In the genomic region with DNA sequence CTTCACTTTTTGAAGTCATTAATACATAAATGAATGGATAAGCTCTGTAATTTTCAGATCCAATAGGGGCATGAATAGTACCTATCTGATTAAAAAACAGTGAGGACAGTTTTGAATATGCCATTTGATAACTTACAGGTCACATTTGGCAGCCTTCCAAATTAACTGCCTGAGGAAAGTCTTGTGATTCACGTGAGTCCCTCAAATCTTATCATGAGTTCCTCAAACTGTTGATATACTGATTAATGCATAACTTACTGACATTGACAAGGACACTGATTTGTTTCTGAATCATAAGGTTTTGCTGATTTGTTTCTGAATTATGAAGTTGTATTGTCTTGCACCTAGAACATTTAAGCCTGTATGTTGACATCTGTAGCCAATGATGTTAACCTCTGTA, we compare ENCODE assay signal across 29 cellular contexts. TPM values are rescaled to one million over a fixed set of nuclear protein-coding genes. Genes with fewer than 3 reads are reported as not detected.
DNase-seq lines count a peak whose midpoint lies in the region; ATAC-seq and TF ChIP-seq lines count a peak whose summit lies in the region.
"Had no signal": no experiment of that assay in that cellular context is flagged by ENCODE, and none has a peak within 500 bp of the region (broad histone marks: within the 10 kb centered on the region; RNA-seq: fewer than 3 reads in every experiment).

No MANE protein-coding gene starts in this region.

- peaks cover 3% of the 10 kb centered on the region for H3K9me3 Mint-ChIP-seq in Calu3 (ENCODE audit: low read depth, unreplicated experiment)
- H3K9me3 Mint-ChIP-seq: activated naive CD8-positive, alpha-beta T cell treated with anti-CD3 and anti-CD28 coated beads, Interleukin-2, amount 50 U/mL, for 24 hours; activated T-cell treated with anti-CD3 and anti-CD28 coated beads, Interleukin-2, amount 50 U/mL, for 72 hours; CD8-positive, alpha-beta memory T cell had no signal

- no peaks in the 10 kb centered on the region for H3K27me3 ChIP-seq in heart left ventricle
- H3K27me3 ChIP-seq: sigmoid colon, tibial artery, vagina had no signal

- ATAC-seq in heart left ventricle: no peak
- ATAC-seq: activated CD4-positive, CD25-positive, alpha-beta regulatory T cell treated with anti-CD3 and anti-CD28 coated beads, Interleukin-2, amount 50 U/mL, for 24 hours; activated naive CD8-positive, alpha-beta T cell treated with anti-CD3 and anti-CD28 coated beads, Interleukin-2, amount 50 U/mL, for 24 hours; activated T-cell treated with anti-CD3 and anti-CD28 coated beads, Interleukin-2, amount 50 U/mL, for 72 hours; esophagus mucosa; naive thymus-derived CD8-positive, alpha-beta T cell had no signal

- DNase-seq in NCI-H345 (lab: John Stamatoyannopoulos, UW): peak; percentile 16
- no peak for DNase-seq in NCI-H345 treated with DMSO at 0.1 percent for 48 hours (lab: John Stamatoyannopoulos, UW; ENCODE audit: unreplicated experiment)
- peak; percentile 50 for DNase-seq in Calu3
- peak; percentile 49 for DNase-seq in mucosa of gallbladder (ENCODE audit: low spot score)
- DNase-seq in hippocampal formation (lab: John Stamatoyannopoulos, UW): no peak
- no peak for DNase-seq in heart left ventricle
- no peak for DNase-seq in DMS153 treated with DMSO at 0.1 percent for 48 hours (lab: John Stamatoyannopoulos, UW; ENCODE audit: unreplicated experiment)
- DNase-seq: activated CD4-positive, alpha-beta T cell treated with anti-CD3 and anti-CD28 coated beads, Interleukin-2, amount 50 U/mL, for 4 hours; activated naive CD8-positive, alpha-beta T cell treated with anti-CD3 and anti-CD28 coated beads, Interleukin-2, amount 50 U/mL, for 24 hours; activated T-cell treated with anti-CD3 and anti-CD28 coated beads, Interleukin-2, amount 50 U/mL, for 72 hours; CD8-positive, alpha-beta memory T cell; central memory CD4-positive, alpha-beta T cell; DND-41; glutamatergic neuron; GOT3; HFFc6; midbrain; naive thymus-derived CD8-positive, alpha-beta T cell; NCI-H187; NCI-H774; sigmoid colon; stimulated activated CD4-positive, alpha-beta T cell treated with anti-CD3 and anti-CD28 coated beads, Interleukin-4, amount 100 ng/mL, for 24 hours; tibial artery had no signal

- no TSS peak for BruUV-seq in Calu3 (replicated peaks; lab: Mats Ljungman, UMichigan)

- H3K27ac ChIP-seq in VCaP (peak overlapping the region; percentile 82), heart left ventricle (no peak overlapping the region)
- H3K27ac ChIP-seq: RWPE1, sigmoid colon, tibial artery, vagina had no signal

- WGBS in heart left ventricle, 4 donors: 16 to 35% (median 23%) methylated on average over 1 of the region's 1 CpG

- H3K27ac Mint-ChIP-seq in Calu3 (ENCODE audit: unreplicated experiment): peak overlapping the region; percentile 4
- H3K27ac Mint-ChIP-seq: activated naive CD8-positive, alpha-beta T cell treated with anti-CD3 and anti-CD28 coated beads, Interleukin-2, amount 50 U/mL, for 24 hours; activated T-cell treated with anti-CD3 and anti-CD28 coated beads, Interleukin-2, amount 50 U/mL, for 72 hours; CD8-positive, alpha-beta memory T cell; HFFc6; naive thymus-derived CD8-positive, alpha-beta T cell; progenitor cell of endocrine pancreas had no signal

- H3K36me3 Mint-ChIP-seq in Calu3 (ENCODE audit: insufficient read depth, unreplicated experiment): no peaks in the 10 kb centered on the region
- H3K36me3 Mint-ChIP-seq: naive thymus-derived CD8-positive, alpha-beta T cell had no signal

- TF ChIP-seq CTCF in Calu3 (IDR thresholded peaks at IDR 0.05; ENCODE audit: unreplicated experiment) (no peak), VCaP (conservative IDR thresholded peaks at IDR 0.05) (no peak), heart left ventricle (IDR thresholded peaks at IDR 0.05) (no peak)

- CTCF ChIA-PET in Calu3 (lab: Charles Lee): interaction anchor here (0.7 kb wide), 2 partner anchors 289 to 662 kb away, joined by 3 read pairs; no protein-coding TSS in a partner anchor

- peaks cover 36% of the 10 kb centered on the region for H3K4me1 Mint-ChIP-seq in Calu3 (ENCODE audit: low read depth, unreplicated experiment)
- H3K4me1 Mint-ChIP-seq: activated naive CD8-positive, alpha-beta T cell treated with anti-CD3 and anti-CD28 coated beads, Interleukin-2, amount 50 U/mL, for 24 hours; CD8-positive, alpha-beta memory T cell; naive thymus-derived CD8-positive, alpha-beta T cell had no signal

- peaks cover 0 to 20% (median 0%) of the 10 kb centered on the region in 12 donors for H3K4me1 ChIP-seq in heart left ventricle
- H3K4me1 ChIP-seq: sigmoid colon, tibial artery, vagina had no signal

- no peaks in the 10 kb centered on the region for H3K36me3 ChIP-seq in heart left ventricle
- H3K36me3 ChIP-seq: sigmoid colon, tibial artery, vagina had no signal

- H3K9me3 ChIP-seq in heart left ventricle: no peaks in the 10 kb centered on the region
- H3K9me3 ChIP-seq: sigmoid colon, vagina had no signal

- H3K27me3 Mint-ChIP-seq in Calu3 (ENCODE audit: unreplicated experiment): no peaks in the 10 kb centered on the region
- H3K27me3 Mint-ChIP-seq: progenitor cell of endocrine pancreas had no signal

- H3K4me3 Mint-ChIP-seq in Calu3 (ENCODE audit: low read depth, unreplicated experiment): no peak overlapping the region
- H3K4me3 Mint-ChIP-seq: activated naive CD8-positive, alpha-beta T cell treated with anti-CD3 and anti-CD28 coated beads, Interleukin-2, amount 50 U/mL, for 24 hours; activated T-cell treated with anti-CD3 and anti-CD28 coated beads, Interleukin-2, amount 50 U/mL, for 72 hours; CD8-positive, alpha-beta memory T cell; HFFc6; naive thymus-derived CD8-positive, alpha-beta T cell had no signal

- TF ChIP-seq POLR2A in heart left ventricle (IDR thresholded peaks at IDR 0.05): no peak

- intact Hi-C loops in Calu3 (cut with micrococcal nuclease; ENCODE audit: unreplicated experiment) (no loop called here), heart left ventricle (cut with DNase I) (no loop called here)

- H3K4me3 ChIP-seq in heart left ventricle: no peak overlapping the region
- H3K4me3 ChIP-seq: sigmoid colon, tibial artery, vagina had no signal

RNA-seq across cellular contexts. Expression of a gene that starts 55.1 kb away (rescaled TPM):
- total RNA-seq in Calu3 (2022) (29.9 and 32.5 TPM in 2 replicates), mucosa of gallbladder (28.0 TPM), heart left ventricle (10 to 100 TPM; 17.7 to 44.3 (median 28.3) TPM)
- polyA plus RNA-seq in heart left ventricle: 10 to 100 TPM; 10.3 to 17.2 TPM

RNA-seq across cellular contexts. Expression of a gene that starts 55.6 kb away (rescaled TPM):
- total RNA-seq in Calu3 (2022): 185 and 194 TPM in 2 replicates
- 24.2 TPM for total RNA-seq in mucosa of gallbladder
- total RNA-seq in heart left ventricle: 100 to 1,000 TPM; 195 to 808 (median 308) TPM
- 100 to 1,000 TPM; 214 to 253 TPM for polyA plus RNA-seq in heart left ventricle

Comparison
In these comparisons a context has a peak if more than half of its experiments do, and no peak if none do; other contexts are left out.
1. DNase-seq: peak in NCI-H345 (single experiment), Calu3 (single experiment) and mucosa of gallbladder (single experiment); none in NCI-H345 treated with DMSO at 0.1 percent for 48 hours (single experiment), hippocampal formation (0 of 2), heart left ventricle (0 of 5) and DMS153 treated with DMSO at 0.1 percent for 48 hours (single experiment).